14 cellular contexts compared by ENCODE assay signal in genomic region chr3:39404943-39405686, GRCh38. TPM values are rescaled to one million over a fixed set of nuclear protein-coding genes. Genes with fewer than 3 reads are reported as not detected.
DNase-seq lines count a peak whose midpoint lies in the region; ATAC-seq and TF ChIP-seq lines count a peak whose summit lies in the region.
"Had no signal": no experiment of that assay in that cellular context is flagged by ENCODE, and none has a peak within 500 bp of the region (broad histone marks: within the 10 kb centered on the region; RNA-seq: fewer than 3 reads in every experiment).

No MANE protein-coding gene starts in this region.

- peak overlapping the region; percentile 52 for H2BK120ac ChIP-seq in mesendoderm (ENCODE audit: low read depth, low read length)

- H3K27ac Mint-ChIP-seq in Caco-2 (ENCODE audit: unreplicated experiment): peak overlapping the region; percentile 98
- H3K27ac Mint-ChIP-seq in activated T-helper 1 cell treated with anti-CD3 and anti-CD28 coated beads, Interleukin-12 subunit alpha, Interleukin-12 subunit beta, Interleukin-2, Interleukin-4 antibody, amounts not matched to agents 30 ng/mL and 10 ng/mL and 1 ng/mL, durations not matched to agents 14 hours and 24 hours and 36 hours: peak overlapping the region; percentile 96
- no peak overlapping the region for H3K27ac Mint-ChIP-seq in activated CD4-positive, alpha-beta T cell treated with anti-CD3 and anti-CD28 coated beads, Interleukin-2, amount 10 ng/mL, durations not matched to agents 24 days and 14 days

- peaks cover 32% of the 10 kb centered on the region for H3K79me2 ChIP-seq in mesendoderm (ENCODE audit: control insufficient read depth, insufficient read depth, low read length)

- H3K27me3 Mint-ChIP-seq in Caco-2 (ENCODE audit: insufficient read depth, unreplicated experiment): no peaks in the 10 kb centered on the region
- H3K27me3 Mint-ChIP-seq in activated T-helper 1 cell treated with anti-CD3 and anti-CD28 coated beads, Interleukin-12 subunit alpha, Interleukin-12 subunit beta, Interleukin-2, Interleukin-4 antibody, amounts not matched to agents 30 ng/mL and 10 ng/mL and 1 ng/mL, durations not matched to agents 14 hours and 24 hours and 36 hours (ENCODE audit: insufficient read depth): no peaks in the 10 kb centered on the region
- peaks cover 2% of the 10 kb centered on the region for H3K27me3 Mint-ChIP-seq in activated CD4-positive, alpha-beta T cell treated with anti-CD3 and anti-CD28 coated beads, Interleukin-2, amount 10 ng/mL, durations not matched to agents 24 days and 14 days

- H3K4ac ChIP-seq in mesendoderm (ENCODE audit: low read depth, low read length): no peak overlapping the region

- no peak overlapping the region for H4K8ac ChIP-seq in mesendoderm (ENCODE audit: low read depth, low read length)

- H3K18ac ChIP-seq in mesendoderm (ENCODE audit: low read length): no peak overlapping the region

- CTCF ChIA-PET in Caco-2 (lab: Charles Lee): interaction anchor here (0.7 kb wide), 1 partner anchor 56 kb away, joined by 4 read pairs; no protein-coding TSS in a partner anchor

- peak overlapping the region; percentile 61 for H2BK5ac ChIP-seq in mesendoderm (ENCODE audit: low read length)

- no CpG with 5 or more reads among the region's 15 CpGs for WGBS in mesendoderm (ENCODE audit: extremely low coverage, insufficient coverage, low lambda C conversion rate)

- no peak overlapping the region for H2BK15ac ChIP-seq in mesendoderm (replicated peaks; ENCODE audit: low read depth)

- H3K27me3 ChIP-seq in Caco-2 (replicated peaks; ENCODE audit: control insufficient read depth, insufficient read depth, low read length) (no peaks in the 10 kb centered on the region), HUES48 (ENCODE audit: control insufficient read depth, insufficient read depth, low read length) (no peaks in the 10 kb centered on the region), mesendoderm (ENCODE audit: insufficient read depth, low read length, poor library complexity) (no peaks in the 10 kb centered on the region)
- H3K27me3 ChIP-seq: colonic mucosa had no signal

- no peak for TF ChIP-seq CTCF in Caco-2 (IDR thresholded peaks at IDR 0.05; ENCODE audit: insufficient read depth in 1 of 2, low read depth in 1 of 2, low read length in 1 of 2, severe bottlenecking in 1 of 2, unreplicated experiment in 1 of 2)

- peaks cover 9% of the 10 kb centered on the region for H3K4me1 Mint-ChIP-seq in Caco-2 (ENCODE audit: low read depth, unreplicated experiment)
- peaks cover 42% of the 10 kb centered on the region for H3K4me1 Mint-ChIP-seq in activated T-helper 1 cell treated with anti-CD3 and anti-CD28 coated beads, Interleukin-12 subunit alpha, Interleukin-12 subunit beta, Interleukin-2, Interleukin-4 antibody, amounts not matched to agents 30 ng/mL and 10 ng/mL and 1 ng/mL, durations not matched to agents 14 hours and 24 hours and 36 hours (ENCODE audit: low read depth)
- H3K4me1 Mint-ChIP-seq in activated CD4-positive, alpha-beta T cell treated with anti-CD3 and anti-CD28 coated beads, Interleukin-2, amount 10 ng/mL, durations not matched to agents 24 days and 14 days: peaks cover 29% of the 10 kb centered on the region

- H3K27ac ChIP-seq in HUES48 (ENCODE audit: low read depth, low read length) (peak overlapping the region; percentile 92), mesendoderm (ENCODE audit: low read depth, low read length) (peak overlapping the region; percentile 91)

- intact Hi-C loops in Caco-2 (cut with micrococcal nuclease; ENCODE audit: unreplicated experiment): no loop called here
- intact Hi-C loops in activated T-helper 1 cell treated with anti-CD3 and anti-CD28 coated beads, Interleukin-12 subunit alpha, Interleukin-12 subunit beta, Interleukin-2, Interleukin-4 antibody, amounts not matched to agents 30 ng/mL and 10 ng/mL and 1 ng/mL, durations not matched to agents 14 hours and 24 hours and 36 hours (cut with micrococcal nuclease): loop anchor here (5.0 to 10.0 kb wide), 2 partner anchors 750 to 1052 kb away; partner anchors contain the start of gene RPL14
- intact Hi-C loops in head of caudate nucleus (cut with DNase I): no loop called here
- intact Hi-C loops in activated CD4-positive, alpha-beta T cell treated with anti-CD3 and anti-CD28 coated beads, Interleukin-2, amount 10 ng/mL, durations not matched to agents 24 days and 14 days (cut with micrococcal nuclease): loop anchor here (5.0 to 10.0 kb wide), 3 partner anchors 900 to 1240 kb away; partner anchors contain the start of genes EIF1B, OXSR1 and RPL14

- no peaks in the 10 kb centered on the region for H3K9me3 ChIP-seq in Caco-2
- H3K9me3 ChIP-seq in HUES48 (ENCODE audit: control insufficient read depth, insufficient read depth, low read length): no peaks in the 10 kb centered on the region
- H3K9me3 ChIP-seq: colonic mucosa had no signal

- H3K4me3 ChIP-seq in Caco-2 (ENCODE audit: low read depth, low read length): no peak overlapping the region
- no peak overlapping the region for H3K4me3 ChIP-seq in HUES48 (ENCODE audit: low read depth, low read length)
- H3K4me3 ChIP-seq in mesendoderm (ENCODE audit: low read length): no peak overlapping the region

- H3K23ac ChIP-seq in mesendoderm (ENCODE audit: low read length): no peak overlapping the region

- no TSS peak for BruUV-seq in Caco-2 (replicated peaks; lab: Mats Ljungman, UMichigan)

- peak overlapping the region; percentile 33 for H3K4me2 ChIP-seq in mesendoderm (ENCODE audit: low read length)

- DNase-seq in Caco-2 (no peak), mesendoderm (peak; percentile 88), head of caudate nucleus (no peak), T-helper 9 cell (no peak)
- DNase-seq in activated T-helper 1 cell treated with anti-CD3 and anti-CD28 coated beads, Interleukin-12 subunit alpha, Interleukin-12 subunit beta, Interleukin-2, Interleukin-4 antibody, amounts not matched to agents 30 ng/mL and 10 ng/mL and 1 ng/mL, durations not matched to agents 14 hours and 24 hours and 36 hours (ENCODE audit: low spot score): no peak
- DNase-seq in activated CD4-positive, alpha-beta T cell treated with anti-CD3 and anti-CD28 coated beads, Interleukin-2, amount 10 ng/mL, durations not matched to agents 24 days and 14 days: no peak
- DNase-seq: activated T-cell treated with anti-CD3 and anti-CD28 coated beads, Interleukin-2, amount 50 U/mL, for 1 hour; colonic mucosa; DMS 273 treated with DMSO at 0.1 percent for 48 hours; kidney glomerular epithelial cell; stimulated activated naive CD4-positive, alpha-beta T cell treated with Interleukin-2 at 50 U/mL for 16 hours had no signal

- H3K9me3 Mint-ChIP-seq in Caco-2 (ENCODE audit: unreplicated experiment): no peaks in the 10 kb centered on the region
- no peaks in the 10 kb centered on the region for H3K9me3 Mint-ChIP-seq in activated T-helper 1 cell treated with anti-CD3 and anti-CD28 coated beads, Interleukin-12 subunit alpha, Interleukin-12 subunit beta, Interleukin-2, Interleukin-4 antibody, amounts not matched to agents 30 ng/mL and 10 ng/mL and 1 ng/mL, durations not matched to agents 14 hours and 24 hours and 36 hours
- H3K9me3 Mint-ChIP-seq in activated CD4-positive, alpha-beta T cell treated with anti-CD3 and anti-CD28 coated beads, Interleukin-2, amount 10 ng/mL, durations not matched to agents 24 days and 14 days: no peaks in the 10 kb centered on the region

- ATAC-seq in HG03280 (IDR thresholded peaks at IDR 0.05; ENCODE audit: unreplicated experiment): no peak
- ATAC-seq: Panc1 had no signal

- H3K9ac ChIP-seq in HUES48 (ENCODE audit: low read depth, low read length) (peak overlapping the region; percentile 35), mesendoderm (ENCODE audit: low read length) (peak overlapping the region; percentile 74)

- H3K56ac ChIP-seq in mesendoderm (ENCODE audit: low read length): peak overlapping the region; percentile 84

- POLR2A ChIA-PET in Caco-2 (lab: Charles Lee): no interaction called here

- no peak overlapping the region for H4K5ac ChIP-seq in mesendoderm (ENCODE audit: low read length)

- peaks cover 11% of the 10 kb centered on the region for H3K79me1 ChIP-seq in mesendoderm (ENCODE audit: low read length)

- H2AK5ac ChIP-seq in mesendoderm (ENCODE audit: low read length): no peak overlapping the region

- H3K36me3 ChIP-seq in Caco-2 (ENCODE audit: control insufficient read depth, insufficient read depth, low read length) (no peaks in the 10 kb centered on the region; the same call in none of the 2 replicates), HUES48 (ENCODE audit: control insufficient read depth, insufficient read depth, low read length) (peaks cover 31% of the 10 kb centered on the region), mesendoderm (ENCODE audit: control insufficient read depth, insufficient read depth, low read length) (peaks cover 13% of the 10 kb centered on the region)

- peak overlapping the region; percentile 88 for H3K4me3 Mint-ChIP-seq in Caco-2 (ENCODE audit: unreplicated experiment)
- no peak overlapping the region for H3K4me3 Mint-ChIP-seq in activated T-helper 1 cell treated with anti-CD3 and anti-CD28 coated beads, Interleukin-12 subunit alpha, Interleukin-12 subunit beta, Interleukin-2, Interleukin-4 antibody, amounts not matched to agents 30 ng/mL and 10 ng/mL and 1 ng/mL, durations not matched to agents 14 hours and 24 hours and 36 hours
- no peak overlapping the region for H3K4me3 Mint-ChIP-seq in activated CD4-positive, alpha-beta T cell treated with anti-CD3 and anti-CD28 coated beads, Interleukin-2, amount 10 ng/mL, durations not matched to agents 24 days and 14 days

- peaks cover 7% of the 10 kb centered on the region for H3K4me1 ChIP-seq in Caco-2
- peaks cover 27% of the 10 kb centered on the region for H3K4me1 ChIP-seq in HUES48 (ENCODE audit: control insufficient read depth, insufficient read depth, low read length)
- peaks cover 7% of the 10 kb centered on the region for H3K4me1 ChIP-seq in mesendoderm (ENCODE audit: control insufficient read depth, low read depth, low read length)

- H3K36me3 Mint-ChIP-seq in Caco-2 (ENCODE audit: insufficient read depth, unreplicated experiment): peaks cover 47% of the 10 kb centered on the region
- peaks cover 38% of the 10 kb centered on the region for H3K36me3 Mint-ChIP-seq in activated T-helper 1 cell treated with anti-CD3 and anti-CD28 coated beads, Interleukin-12 subunit alpha, Interleukin-12 subunit beta, Interleukin-2, Interleukin-4 antibody, amounts not matched to agents 30 ng/mL and 10 ng/mL and 1 ng/mL, durations not matched to agents 14 hours and 24 hours and 36 hours (ENCODE audit: low read depth)
- H3K36me3 Mint-ChIP-seq in activated CD4-positive, alpha-beta T cell treated with anti-CD3 and anti-CD28 coated beads, Interleukin-2, amount 10 ng/mL, durations not matched to agents 24 days and 14 days (ENCODE audit: low read depth): peaks cover 55% of the 10 kb centered on the region

RNA-seq across cellular contexts. Expression of gene RPSA, which starts 1.4 kb away (rescaled TPM):
- total RNA-seq in Caco-2 (2022): 1,548 and 1,562 TPM in 2 replicates
- 1,750 and 1,765 TPM in 2 replicates for total RNA-seq in activated T-helper 1 cell treated with anti-CD3 and anti-CD28 coated beads, Interleukin-12 subunit alpha, Interleukin-12 subunit beta, Interleukin-2, Interleukin-4 antibody, amounts not matched to agents 30 ng/mL and 10 ng/mL and 1 ng/mL, durations not matched to agents 14 hours and 24 hours and 36 hours
- polyA plus RNA-seq in mesendoderm (2013, experiment 1 of 2): 2,947 TPM
- polyA plus RNA-seq in mesendoderm (2013, experiment 2 of 2): 2,912 TPM
- total RNA-seq in activated CD4-positive, alpha-beta T cell treated with anti-CD3 and anti-CD28 coated beads, Interleukin-2, amount 10 ng/mL, durations not matched to agents 24 days and 14 days: 1,932 and 1,935 TPM in 2 replicates

RNA-seq across cellular contexts. Expression of gene SLC25A38, which starts 21.9 kb away (rescaled TPM):
- total RNA-seq in Caco-2 (2022): 33.1 and 37.7 TPM in 2 replicates
- 40.0 and 43.1 TPM in 2 replicates for total RNA-seq in activated T-helper 1 cell treated with anti-CD3 and anti-CD28 coated beads, Interleukin-12 subunit alpha, Interleukin-12 subunit beta, Interleukin-2, Interleukin-4 antibody, amounts not matched to agents 30 ng/mL and 10 ng/mL and 1 ng/mL, durations not matched to agents 14 hours and 24 hours and 36 hours
- 31.4 TPM for polyA plus RNA-seq in mesendoderm (2013, experiment 1 of 2)
- 31.1 TPM for polyA plus RNA-seq in mesendoderm (2013, experiment 2 of 2)
- total RNA-seq in activated CD4-positive, alpha-beta T cell treated with anti-CD3 and anti-CD28 coated beads, Interleukin-2, amount 10 ng/mL, durations not matched to agents 24 days and 14 days: 37.8 and 38.2 TPM in 2 replicates

Comparison
In these comparisons a context has a peak if more than half of its experiments do, and no peak if none do; other contexts are left out.
1. intact Hi-C loops: an anchor here in activated T-helper 1 cell treated with anti-CD3 and anti-CD28 coated beads, Interleukin-12 subunit alpha, Interleukin-12 subunit beta, Interleukin-2, Interleukin-4 antibody, amounts not matched to agents 30 ng/mL and 10 ng/mL and 1 ng/mL, durations not matched to agents 14 hours and 24 hours and 36 hours (5.0 to 10.0 kb wide) and activated CD4-positive, alpha-beta T cell treated with anti-CD3 and anti-CD28 coated beads, Interleukin-2, amount 10 ng/mL, durations not matched to agents 24 days and 14 days (5.0 to 10.0 kb wide); none called in Caco-2 and head of caudate nucleus.